ENCODE assay signal across 22 cellular contexts in the genomic region with DNA sequence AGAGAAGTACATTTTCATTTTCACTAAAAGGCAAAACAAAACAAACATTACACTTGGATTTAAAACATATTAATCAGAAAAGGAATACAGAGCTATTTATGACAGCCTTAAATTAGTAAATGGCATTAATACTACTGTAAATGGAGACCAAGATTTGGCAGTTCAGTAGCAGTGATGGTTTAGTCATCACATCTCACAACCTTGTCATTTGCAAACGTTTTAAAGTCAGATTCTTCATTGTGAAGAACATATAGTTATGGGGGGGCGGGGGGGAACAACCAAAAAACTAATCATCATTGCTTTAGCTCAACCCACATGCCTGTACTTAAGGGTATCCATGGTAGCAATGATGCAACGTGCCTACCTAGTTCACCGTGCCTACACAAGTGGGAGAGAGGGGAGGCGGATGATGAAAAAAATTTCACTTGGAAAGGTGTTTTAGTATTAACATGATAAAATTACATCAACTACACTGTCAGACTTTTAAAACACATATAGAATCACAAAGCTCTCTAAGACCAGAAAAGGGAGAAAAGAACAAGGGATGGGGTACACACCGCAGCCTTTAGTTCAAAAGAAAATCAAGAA. TPM values are rescaled to one million over a fixed set of nuclear protein-coding genes. Genes with fewer than 3 reads are reported as not detected.
DNase-seq lines count a peak whose midpoint lies in the region; ATAC-seq and TF ChIP-seq lines count a peak whose summit lies in the region.
"Had no signal": no experiment of that assay in that cellular context is flagged by ENCODE, and none has a peak within 500 bp of the region (broad histone marks: within the 10 kb centered on the region; RNA-seq: fewer than 3 reads in every experiment).

No MANE protein-coding gene starts in this region.

- H3K27me3 ChIP-seq in RWPE2 (ENCODE audit: insufficient read depth, poor library complexity, severe bottlenecking) (no peaks in the 10 kb centered on the region), endocrine pancreas (ENCODE audit: control insufficient read depth, insufficient read depth, low read length) (no peaks in the 10 kb centered on the region), heart left ventricle (no peaks in the 10 kb centered on the region)
- H3K27me3 ChIP-seq: pancreas, right atrium auricular region, upper lobe of left lung had no signal

- ATAC-seq in RWPE2 (ENCODE audit: low read depth): no peak
- no peak for ATAC-seq in heart left ventricle
- ATAC-seq: activated CD8-positive, alpha-beta T cell treated with anti-CD3 and anti-CD28 coated beads, Interleukin-2, amount 10 ng/mL, durations not matched to agents 7 days and 5 days; left lobe of liver; pancreas had no signal

- H3K4me1 ChIP-seq in RWPE2 (ENCODE audit: insufficient read depth, poor library complexity, severe bottlenecking) (peaks cover 33% of the 10 kb centered on the region), endocrine pancreas (ENCODE audit: control insufficient read depth, insufficient read depth, low read length) (peaks cover 11% of the 10 kb centered on the region), heart left ventricle (peaks cover 0 to 39% (median 20%) of the 10 kb centered on the region in 12 donors)

- H3K9ac ChIP-seq in endocrine pancreas (ENCODE audit: control insufficient read depth, insufficient read depth, low read length): no peak overlapping the region
- H3K9ac ChIP-seq: KMS-11, SK-N-SH had no signal

- H3K4me3 ChIP-seq in RWPE2 (ENCODE audit: severe bottlenecking) (no peak overlapping the region), endocrine pancreas (ENCODE audit: control insufficient read depth, insufficient read depth, low read length) (peak overlapping the region; percentile 43), heart left ventricle (no peak overlapping the region)
- H3K4me3 ChIP-seq: pancreas, right atrium auricular region, upper lobe of left lung had no signal

- TF ChIP-seq CTCF in RWPE2 (IDR thresholded peaks at IDR 0.05; ENCODE audit: poor library complexity, severe bottlenecking): no peak
- TF ChIP-seq CTCF in heart left ventricle (IDR thresholded peaks at IDR 0.05): no peak

- intact Hi-C loops in heart left ventricle (cut with DNase I): loop anchor here in 7 of 10 donors (2.0 to 10.0 kb wide), 5 partner anchors 194 to 254 kb away; no protein-coding TSS in a partner anchor

- WGBS in heart left ventricle, 4 donors: 55 to 65% (median 63%) methylated on average over 6 of the region's 6 CpGs

- peaks cover 8% of the 10 kb centered on the region for H3K36me3 ChIP-seq in RWPE2 (ENCODE audit: low read depth)
- no peaks in the 10 kb centered on the region for H3K36me3 ChIP-seq in endocrine pancreas (ENCODE audit: control insufficient read depth, insufficient read depth, low read length)
- H3K36me3 ChIP-seq in heart left ventricle: peaks cover 0 to 2% (median 0%) of the 10 kb centered on the region in 9 donors
- H3K36me3 ChIP-seq: pancreas, right atrium auricular region had no signal

- no peak for TF ChIP-seq POLR2A in heart left ventricle (IDR thresholded peaks at IDR 0.05)

- H3K9me3 ChIP-seq in RWPE2 (ENCODE audit: severe bottlenecking) (no peaks in the 10 kb centered on the region), endocrine pancreas (ENCODE audit: control insufficient read depth, low read length) (no peaks in the 10 kb centered on the region), heart left ventricle (no peaks in the 10 kb centered on the region)
- H3K9me3 ChIP-seq: pancreas, right atrium auricular region, SK-N-SH, upper lobe of left lung had no signal

- H3K27ac ChIP-seq in RWPE2 (ENCODE audit: poor library complexity, severe bottlenecking) (peak overlapping the region; percentile 21), heart left ventricle (no peak overlapping the region)
- H3K27ac ChIP-seq: KMS-11, pancreas, right atrium auricular region, upper lobe of left lung had no signal

- DNase-seq in stimulated activated naive CD4-positive, alpha-beta T cell treated with Interleukin-2 at 50 U/mL for 16 hours (lab: John Stamatoyannopoulos, UW): peak; percentile 2
- no peak for DNase-seq in stimulated activated naive CD4-positive, alpha-beta T cell (lab: John Stamatoyannopoulos, UW)
- no peak for DNase-seq in RWPE2 (ENCODE audit: low spot score)
- DNase-seq in heart left ventricle: no peak
- no peak for DNase-seq in activated effector memory CD4-positive, alpha-beta T cell treated with Interleukin-2 at 50 U/mL for 16 hours
- DNase-seq in DMS 273 treated with DMSO at 0.1 percent for 48 hours (lab: John Stamatoyannopoulos, UW): no peak
- DNase-seq: activated CD4-positive, CD25-positive, alpha-beta regulatory T cell treated with anti-CD3 and anti-CD28 coated beads, Interleukin-2, amount 50 U/mL, for 72 hours; activated CD8-positive, alpha-beta T cell treated with anti-CD3 and anti-CD28 coated beads, Interleukin-2, amount 10 ng/mL, durations not matched to agents 7 days and 5 days; activated naive CD4-positive, alpha-beta T cell treated with Interleukin-2 at 50 U/mL for 16 hours; dermis blood vessel endothelial cell; HFFc6; naive B cell; NCI-H1417; NCI-H2029 treated with DMSO at 0.1 percent for 48 hours; NCI-H774; pancreas; SK-N-SH; upper lobe of left lung had no signal

RNA-seq across cellular contexts. Expression of a gene that starts 40.1 kb away (rescaled TPM):
- 100 to 1,000 TPM in 1 of 9 donors, 10 to 100 TPM in 8; 37.1 to 151 (median 63.6) TPM for total RNA-seq in heart left ventricle
- polyA plus RNA-seq in heart left ventricle: 10 to 100 TPM; 17.4 to 94.3 TPM
